ENCODE assay signal across 18 cellular contexts in the genomic region with DNA sequence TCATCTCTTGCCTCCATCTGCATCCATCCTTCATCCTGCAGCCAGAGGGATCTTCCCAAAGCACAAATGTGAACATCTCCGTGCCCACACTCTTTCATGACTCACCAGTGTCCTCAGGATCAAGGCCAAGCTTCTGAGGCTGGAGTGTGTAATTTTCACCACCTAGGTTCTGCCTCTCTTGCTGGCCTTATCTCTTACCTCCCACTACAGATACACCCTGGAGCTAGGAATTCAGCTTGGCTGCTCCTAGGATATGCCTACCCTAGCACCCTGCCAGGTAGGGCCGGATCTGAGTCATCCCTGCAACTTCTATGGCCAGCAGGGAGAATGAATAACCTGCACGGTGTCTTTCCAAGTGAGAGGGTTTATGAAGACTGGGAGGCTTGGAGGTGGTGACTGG.
DNase-seq lines count a peak whose midpoint lies in the region; ATAC-seq and TF ChIP-seq lines count a peak whose summit lies in the region.
"Had no signal": no experiment of that assay in that cellular context is flagged by ENCODE, and none has a peak within 500 bp of the region (broad histone marks: within the 10 kb centered on the region; RNA-seq: fewer than 3 reads in every experiment).

No MANE protein-coding gene starts in this region.

- no peak overlapping the region for H4K5ac ChIP-seq in mesendoderm (ENCODE audit: low read length)

- whole genome bisulfite sequencing in mesendoderm (ENCODE audit: extremely low coverage, insufficient coverage, low lambda C conversion rate), result no CpG with 5 or more reads among the region's 3 CpGs

- H3K4me3 ChIP-seq in RWPE2 (ENCODE audit: severe bottlenecking) (no peak overlapping the region), mesendoderm (ENCODE audit: low read length) (no peak overlapping the region)
- H3K4me3 ChIP-seq: SJSA1 had no signal

- no peaks in the 10 kb centered on the region for H3K4me1 Mint-ChIP-seq in activated T-cell treated with anti-CD3 and anti-CD28 coated beads, Interleukin-2, amount 50 U/mL, for 4 hours (ENCODE audit: low read depth)
- H3K4me1 Mint-ChIP-seq: B cell had no signal

- TF ChIP-seq CTCF in RWPE2 (IDR thresholded peaks at IDR 0.05; ENCODE audit: poor library complexity, severe bottlenecking), result no peak

- no peak overlapping the region for H2BK120ac ChIP-seq in mesendoderm (ENCODE audit: low read depth, low read length)

- peaks cover 32% of the 10 kb centered on the region for H3K27me3 Mint-ChIP-seq in activated T-cell treated with anti-CD3 and anti-CD28 coated beads, Interleukin-2, amount 50 U/mL, for 4 hours (ENCODE audit: low read depth)

- no peak overlapping the region for H2BK15ac ChIP-seq in mesendoderm (replicated peaks; ENCODE audit: low read depth)

- no peak overlapping the region for H3K4ac ChIP-seq in mesendoderm (ENCODE audit: low read depth, low read length)

- H3K4me1 ChIP-seq in RWPE2 (ENCODE audit: insufficient read depth, poor library complexity, severe bottlenecking), result no peaks in the 10 kb centered on the region
- no peaks in the 10 kb centered on the region for H3K4me1 ChIP-seq in mesendoderm (ENCODE audit: control insufficient read depth, low read depth, low read length)
- H3K4me1 ChIP-seq: SJSA1 had no signal

- no peaks in the 10 kb centered on the region for H3K79me2 ChIP-seq in mesendoderm (ENCODE audit: control insufficient read depth, insufficient read depth, low read length)

- no peak overlapping the region for H3K56ac ChIP-seq in mesendoderm (ENCODE audit: low read length)

- no peaks in the 10 kb centered on the region for H3K79me1 ChIP-seq in mesendoderm (ENCODE audit: low read length)

- no peaks in the 10 kb centered on the region for H3K27me3 ChIP-seq in RWPE2 (ENCODE audit: insufficient read depth, poor library complexity, severe bottlenecking)
- no peaks in the 10 kb centered on the region for H3K27me3 ChIP-seq in mesendoderm (ENCODE audit: insufficient read depth, low read length, poor library complexity)

- H3K9me3 ChIP-seq in RWPE2 (ENCODE audit: severe bottlenecking), result no peaks in the 10 kb centered on the region
- H3K9me3 ChIP-seq: SJSA1 had no signal

- H4K8ac ChIP-seq in mesendoderm (ENCODE audit: low read depth, low read length), result no peak overlapping the region

- H3K9me3 Mint-ChIP-seq in activated T-cell treated with anti-CD3 and anti-CD28 coated beads, Interleukin-2, amount 50 U/mL, for 4 hours, result no peaks in the 10 kb centered on the region
- H3K9me3 Mint-ChIP-seq: CD4-positive, alpha-beta T cell had no signal

- H3K27ac ChIP-seq in RWPE2 (ENCODE audit: poor library complexity, severe bottlenecking), result no peak overlapping the region
- H3K27ac ChIP-seq in mesendoderm (ENCODE audit: low read depth, low read length), result no peak overlapping the region
- H3K27ac ChIP-seq: SJSA1 had no signal

- H3K4me2 ChIP-seq in mesendoderm (ENCODE audit: low read length), result no peak overlapping the region

- no peak overlapping the region for H3K9ac ChIP-seq in mesendoderm (ENCODE audit: low read length)

- DNase-seq in Daoy (ENCODE audit: low read depth) (peak; percentile 40), HT-29 (ENCODE audit: low spot score) (peak; percentile 25), RWPE2 (ENCODE audit: low spot score) (no peak), kidney tubule cell (ENCODE audit: low spot score) (peak; percentile 90), DMS53 (lab: John Stamatoyannopoulos, UW) (no peak), mesendoderm (no peak)
- DNase-seq in activated T-cell treated with anti-CD3 and anti-CD28 coated beads, Interleukin-2, amount 50 U/mL, for 4 hours, result no peak
- DNase-seq: CD4-positive, alpha-beta T cell; DND-41; GF-D8; Karpas-422; NCI-H1436 treated with DMSO at 0.1 percent for 48 hours; NCI-H446 treated with DMSO at 0.1 percent for 48 hours; NCI-H774; RPMI8226 had no signal

- no peak overlapping the region for H2BK5ac ChIP-seq in mesendoderm (ENCODE audit: low read length)

- H3K23ac ChIP-seq in mesendoderm (ENCODE audit: low read length), result no peak overlapping the region

- no peak overlapping the region for H2AK5ac ChIP-seq in mesendoderm (ENCODE audit: low read length)

- H3K18ac ChIP-seq in mesendoderm (ENCODE audit: low read length), result no peak overlapping the region

- H3K4me3 Mint-ChIP-seq in activated T-cell treated with anti-CD3 and anti-CD28 coated beads, Interleukin-2, amount 50 U/mL, for 4 hours, result no peak overlapping the region
- H3K4me3 Mint-ChIP-seq: B cell; CD4-positive, alpha-beta T cell had no signal

- H3K36me3 ChIP-seq in RWPE2 (ENCODE audit: low read depth), result no peaks in the 10 kb centered on the region
- no peaks in the 10 kb centered on the region for H3K36me3 ChIP-seq in mesendoderm (ENCODE audit: control insufficient read depth, insufficient read depth, low read length)
- H3K36me3 ChIP-seq: SJSA1 had no signal

- no peaks in the 10 kb centered on the region for H3K36me3 Mint-ChIP-seq in activated T-cell treated with anti-CD3 and anti-CD28 coated beads, Interleukin-2, amount 50 U/mL, for 4 hours (ENCODE audit: insufficient read depth)

- peak; percentile 88 for ATAC-seq in RWPE2 (ENCODE audit: low read depth)
- ATAC-seq in activated T-cell treated with anti-CD3 and anti-CD28 coated beads, Interleukin-2, amount 50 U/mL, for 4 hours, result no peak
- no peak for ATAC-seq in HG02852 (IDR thresholded peaks at IDR 0.05; ENCODE audit: unreplicated experiment)

Comparison
In these comparisons a context has a peak if more than half of its experiments do, and no peak if none do; other contexts are left out.
1. DNase-seq: peak in Daoy (single experiment), HT-29 (single experiment) and kidney tubule cell (single experiment); none in RWPE2 (single experiment), activated T-cell treated with anti-CD3 and anti-CD28 coated beads, Interleukin-2, amount 50 U/mL, for 4 hours (single experiment), DMS53 (single experiment) and mesendoderm (single experiment).